Comparison of ENCODE assay signal across 28 cellular contexts in the genomic region with DNA sequence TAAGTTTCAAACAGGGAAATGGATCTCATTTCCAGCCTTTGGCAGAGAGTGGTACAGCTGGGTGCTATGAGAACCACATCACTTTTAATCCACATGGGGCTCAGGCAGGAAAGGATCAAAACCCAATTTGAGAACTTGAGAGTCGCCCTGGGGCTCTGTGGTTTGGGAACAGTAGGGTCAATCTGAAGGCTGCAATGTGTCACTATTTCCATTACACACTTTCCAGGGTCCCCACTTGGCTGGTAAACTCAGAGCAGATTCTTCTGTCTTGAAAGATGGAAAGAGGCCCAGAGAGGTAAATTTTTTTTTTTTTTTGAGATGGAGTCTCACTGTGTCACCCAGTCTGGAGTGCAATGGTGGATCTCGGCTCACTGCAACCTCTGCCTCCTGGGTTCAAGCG. TPM values are rescaled to one million over a fixed set of nuclear protein-coding genes. Genes with fewer than 3 reads are reported as not detected.
DNase-seq lines count a peak whose midpoint lies in the region; ATAC-seq and TF ChIP-seq lines count a peak whose summit lies in the region.
"Had no signal": no experiment of that assay in that cellular context is flagged by ENCODE, and none has a peak within 500 bp of the region (broad histone marks: within the 10 kb centered on the region; RNA-seq: fewer than 3 reads in every experiment).

No MANE protein-coding gene starts in this region.

- no peak overlapping the region for H2BK12ac ChIP-seq in H9 (ENCODE audit: insufficient read length, low read depth, low read length)

- H3K79me1 ChIP-seq in H9 (ENCODE audit: insufficient read depth, low read depth, low read length, poor library complexity, severe bottlenecking), result no peaks in the 10 kb centered on the region

- TF ChIP-seq CTCF in H9 (conservative IDR thresholded peaks at IDR 0.05) (no peak), glutamatergic neuron (IDR thresholded peaks at IDR 0.05; ENCODE audit: partially characterized antibody, unreplicated experiment) (no peak), Peyer's patch (IDR thresholded peaks at IDR 0.05) (no peak)

- H3K79me2 ChIP-seq in H9 (ENCODE audit: insufficient read depth, low read length), result no peaks in the 10 kb centered on the region

- H2AK5ac ChIP-seq in H9 (ENCODE audit: insufficient read length, low read length), result no peak overlapping the region

- H2BK20ac ChIP-seq in H9 (ENCODE audit: low read depth, low read length, poor library complexity, severe bottlenecking), result peak overlapping the region; percentile 78

- H3K4me2 ChIP-seq in H9 (ENCODE audit: insufficient read depth, insufficient read length, low read length), result no peak overlapping the region

- H3K36me3 ChIP-seq in Peyer's patch, result no peaks in the 10 kb centered on the region
- H3K36me3 ChIP-seq: esophagus squamous epithelium, SJSA1 had no signal

- H3K27ac Mint-ChIP-seq in activated T-cell treated with anti-CD3 and anti-CD28 coated beads, Interleukin-2, amount 50 U/mL, for 24 hours, result peak overlapping the region; percentile 14
- no peak overlapping the region for H3K27ac Mint-ChIP-seq in H9
- peak overlapping the region; percentile 69 for H3K27ac Mint-ChIP-seq in activated naive CD8-positive, alpha-beta T cell treated with anti-CD3 and anti-CD28 coated beads, Interleukin-2, amount 50 U/mL, for 24 hours
- H3K27ac Mint-ChIP-seq in stimulated activated effector memory CD8-positive, alpha-beta T cell treated with anti-CD3 and anti-CD28 coated beads, Interleukin-12 subunit alpha, Interleukin-12 subunit beta, amount 100 ng/mL, for 72 hours, result no peak overlapping the region
- no peak overlapping the region for H3K27ac Mint-ChIP-seq in glutamatergic neuron (ENCODE audit: unreplicated experiment)
- H3K27ac Mint-ChIP-seq: activated naive CD4-positive, alpha-beta T cell treated with anti-CD3 and anti-CD28 coated beads, Interleukin-2, amount 50 U/mL, for 24 hours; activated T-cell treated with anti-CD3 and anti-CD28 coated beads, Interleukin-2, amount 50 U/mL, for 72 hours; dendritic cell treated with granulocyte-macrophage colony-stimulating factor and Interleukin-4, amounts not matched to agents 40 ng/mL and 50 ng/mL, for 4 days had no signal

- H2BK120ac ChIP-seq in H9 (ENCODE audit: low read depth, low read length, poor library complexity, severe bottlenecking), result no peak overlapping the region

- no peak for DNase-seq in activated T-cell treated with anti-CD3 and anti-CD28 coated beads, Interleukin-2, amount 50 U/mL, for 24 hours
- no peak for DNase-seq in activated T-cell treated with anti-CD3 and anti-CD28 coated beads, Interleukin-2, amount 50 U/mL, for 4 hours
- DNase-seq in H9, result no peak
- peak; percentile 23 for DNase-seq in activated naive CD8-positive, alpha-beta T cell treated with anti-CD3 and anti-CD28 coated beads, Interleukin-2, amount 50 U/mL, for 24 hours
- no peak for DNase-seq in stimulated activated effector memory CD8-positive, alpha-beta T cell treated with anti-CD3 and anti-CD28 coated beads, Interleukin-12 subunit alpha, Interleukin-12 subunit beta, amount 100 ng/mL, for 72 hours (ENCODE audit: low spot score in 2 of 2)
- DNase-seq in glutamatergic neuron, result no peak
- DNase-seq in Peyer's patch, result no peak
- DNase-seq: activated T-cell treated with anti-CD3 and anti-CD28 coated beads, Interleukin-2, amount 50 U/mL, for 72 hours; C1 segment of cervical spinal cord; central memory CD4-positive, alpha-beta T cell; COR-L47; DMS79 treated with DMSO at 0.1 percent for 48 hours; esophagus squamous epithelium; HCEC 1CT; hippocampal formation; KG1; left colon; NCI-H1417 treated with DMSO at 0.1 percent for 48 hours; NCI-H2081; NCI-H2227 treated with DMSO at 0.1 percent for 48 hours; NCI-H69; occipital lobe; RPMI8226; trophoblast cell had no signal

- H4K8ac ChIP-seq in H9 (replicated peaks; ENCODE audit: insufficient read length, low read depth, low read length), result no peak overlapping the region

- no peak overlapping the region for H3K56ac ChIP-seq in H9 (ENCODE audit: insufficient read length, low read depth, low read length)

- H4K20me1 ChIP-seq in H9 (ENCODE audit: control insufficient read depth, insufficient read depth, insufficient read length), result no peaks in the 10 kb centered on the region

- H3T11ph ChIP-seq in H9 (ENCODE audit: low read length), result no peak overlapping the region

- H2AFZ ChIP-seq in H9 (ENCODE audit: low read length), result no peak overlapping the region

- no peaks in the 10 kb centered on the region for H3K23me2 ChIP-seq in H9 (ENCODE audit: insufficient read length, low read depth, low read length, poor library complexity, severe bottlenecking)

- no peak overlapping the region for H4K5ac ChIP-seq in H9 (ENCODE audit: insufficient read length, low read depth, low read length)

- no peak overlapping the region for H3K4me3 Mint-ChIP-seq in activated T-cell treated with anti-CD3 and anti-CD28 coated beads, Interleukin-2, amount 50 U/mL, for 24 hours
- H3K4me3 Mint-ChIP-seq in activated T-cell treated with anti-CD3 and anti-CD28 coated beads, Interleukin-2, amount 50 U/mL, for 4 hours, result no peak overlapping the region
- H3K4me3 Mint-ChIP-seq in H9 (no peak overlapping the region), glutamatergic neuron (ENCODE audit: unreplicated experiment) (no peak overlapping the region)
- H3K4me3 Mint-ChIP-seq in activated naive CD8-positive, alpha-beta T cell treated with anti-CD3 and anti-CD28 coated beads, Interleukin-2, amount 50 U/mL, for 24 hours, result peak overlapping the region; percentile 11
- no peak overlapping the region for H3K4me3 Mint-ChIP-seq in stimulated activated effector memory CD8-positive, alpha-beta T cell treated with anti-CD3 and anti-CD28 coated beads, Interleukin-12 subunit alpha, Interleukin-12 subunit beta, amount 100 ng/mL, for 72 hours
- H3K4me3 Mint-ChIP-seq: activated naive CD4-positive, alpha-beta T cell treated with anti-CD3 and anti-CD28 coated beads, Interleukin-2, amount 50 U/mL, for 24 hours; activated T-cell treated with anti-CD3 and anti-CD28 coated beads, Interleukin-2, amount 50 U/mL, for 72 hours; dendritic cell treated with granulocyte-macrophage colony-stimulating factor and Interleukin-4, amounts not matched to agents 40 ng/mL and 50 ng/mL, for 4 days had no signal

- H3K4ac ChIP-seq in H9 (ENCODE audit: low read depth, low read length), result no peak overlapping the region

- H3K27me3 ChIP-seq in H9 (ENCODE audit: insufficient read depth, low read length) (no peaks in the 10 kb centered on the region), Peyer's patch (no peaks in the 10 kb centered on the region)
- H3K27me3 ChIP-seq: SJSA1 had no signal

- H3K4me3 ChIP-seq in Peyer's patch, result no peak overlapping the region
- H3K4me3 ChIP-seq: esophagus squamous epithelium, SJSA1 had no signal

- H2BK5ac ChIP-seq in H9 (ENCODE audit: insufficient read length, low read length), result no peak overlapping the region

- TF ChIP-seq POLR2A in Peyer's patch (IDR thresholded peaks at IDR 0.05), result no peak

- no CpG with 5 or more reads among the region's 3 CpGs for WGBS in H9 (ENCODE audit: extremely low coverage, insufficient read length, low lambda C conversion rate)

- no peak overlapping the region for H3K27ac ChIP-seq in H9 (ENCODE audit: insufficient read length, low read depth, low read length)
- H3K27ac ChIP-seq in Peyer's patch, result no peak overlapping the region
- H3K27ac ChIP-seq: SJSA1 had no signal

- no peak overlapping the region for H3K18ac ChIP-seq in H9 (ENCODE audit: insufficient read length, low read depth, low read length)

- H2BK15ac ChIP-seq in H9 (ENCODE audit: low read depth, low read length), result no peak overlapping the region

- H3K9me3 ChIP-seq in H9 (ENCODE audit: control insufficient read depth, low read depth, low read length), result no peaks in the 10 kb centered on the region
- H3K9me3 ChIP-seq in Peyer's patch, result no peaks in the 10 kb centered on the region
- H3K9me3 ChIP-seq: esophagus squamous epithelium, SJSA1 had no signal

- no peak for ATAC-seq in activated T-cell treated with anti-CD3 and anti-CD28 coated beads, Interleukin-2, amount 50 U/mL, for 4 hours
- ATAC-seq in activated naive CD8-positive, alpha-beta T cell treated with anti-CD3 and anti-CD28 coated beads, Interleukin-2, amount 50 U/mL, for 24 hours, result peak; percentile 52
- ATAC-seq in stimulated activated effector memory CD8-positive, alpha-beta T cell treated with anti-CD3 and anti-CD28 coated beads, Interleukin-12 subunit alpha, Interleukin-12 subunit beta, amount 100 ng/mL, for 72 hours, result peak; percentile 24
- no peak for ATAC-seq in GM19452 (IDR thresholded peaks at IDR 0.05; ENCODE audit: unreplicated experiment)
- ATAC-seq: left colon had no signal

- no peaks in the 10 kb centered on the region for H3K27me3 Mint-ChIP-seq in activated T-cell treated with anti-CD3 and anti-CD28 coated beads, Interleukin-2, amount 50 U/mL, for 24 hours
- no peaks in the 10 kb centered on the region for H3K27me3 Mint-ChIP-seq in activated T-cell treated with anti-CD3 and anti-CD28 coated beads, Interleukin-2, amount 50 U/mL, for 4 hours (ENCODE audit: low read depth)
- H3K27me3 Mint-ChIP-seq in H9 (ENCODE audit: low read depth), result peaks cover 3% of the 10 kb centered on the region; the same call in 1 of the 2 replicates
- peaks cover 2% of the 10 kb centered on the region for H3K27me3 Mint-ChIP-seq in activated naive CD8-positive, alpha-beta T cell treated with anti-CD3 and anti-CD28 coated beads, Interleukin-2, amount 50 U/mL, for 24 hours
- no peaks in the 10 kb centered on the region for H3K27me3 Mint-ChIP-seq in glutamatergic neuron (ENCODE audit: unreplicated experiment)
- H3K27me3 Mint-ChIP-seq: activated naive CD4-positive, alpha-beta T cell treated with anti-CD3 and anti-CD28 coated beads, Interleukin-2, amount 50 U/mL, for 24 hours had no signal

- H4K91ac ChIP-seq in H9 (ENCODE audit: insufficient read length, low read depth, low read length), result no peak overlapping the region

- no peaks in the 10 kb centered on the region for H3K36me3 Mint-ChIP-seq in activated T-cell treated with anti-CD3 and anti-CD28 coated beads, Interleukin-2, amount 50 U/mL, for 24 hours (ENCODE audit: low read depth)
- no peaks in the 10 kb centered on the region for H3K36me3 Mint-ChIP-seq in activated T-cell treated with anti-CD3 and anti-CD28 coated beads, Interleukin-2, amount 50 U/mL, for 4 hours (ENCODE audit: insufficient read depth)
- H3K36me3 Mint-ChIP-seq in H9 (ENCODE audit: insufficient read depth in 1 of 3, low read depth in 3 of 3) (no peaks in the 10 kb centered on the region), glutamatergic neuron (ENCODE audit: unreplicated experiment) (no peaks in the 10 kb centered on the region)
- H3K36me3 Mint-ChIP-seq in activated naive CD8-positive, alpha-beta T cell treated with anti-CD3 and anti-CD28 coated beads, Interleukin-2, amount 50 U/mL, for 24 hours (ENCODE audit: low read depth), result no peaks in the 10 kb centered on the region
- H3K36me3 Mint-ChIP-seq in stimulated activated effector memory CD8-positive, alpha-beta T cell treated with anti-CD3 and anti-CD28 coated beads, Interleukin-12 subunit alpha, Interleukin-12 subunit beta, amount 100 ng/mL, for 72 hours, result no peaks in the 10 kb centered on the region
- H3K36me3 Mint-ChIP-seq: activated naive CD4-positive, alpha-beta T cell treated with anti-CD3 and anti-CD28 coated beads, Interleukin-2, amount 50 U/mL, for 24 hours had no signal

- no peak overlapping the region for H3K9ac ChIP-seq in H9 (ENCODE audit: extremely low read depth, insufficient read length, low read length)

- H3K23ac ChIP-seq in H9 (ENCODE audit: insufficient read length, low read depth, low read length), result no peak overlapping the region

- H3K9me3 Mint-ChIP-seq in activated T-cell treated with anti-CD3 and anti-CD28 coated beads, Interleukin-2, amount 50 U/mL, for 24 hours, result no peaks in the 10 kb centered on the region
- H3K9me3 Mint-ChIP-seq in activated T-cell treated with anti-CD3 and anti-CD28 coated beads, Interleukin-2, amount 50 U/mL, for 4 hours, result no peaks in the 10 kb centered on the region
- H3K9me3 Mint-ChIP-seq in H9 (no peaks in the 10 kb centered on the region), glutamatergic neuron (ENCODE audit: unreplicated experiment) (no peaks in the 10 kb centered on the region)
- H3K9me3 Mint-ChIP-seq in activated naive CD8-positive, alpha-beta T cell treated with anti-CD3 and anti-CD28 coated beads, Interleukin-2, amount 50 U/mL, for 24 hours, result no peaks in the 10 kb centered on the region
- no peaks in the 10 kb centered on the region for H3K9me3 Mint-ChIP-seq in stimulated activated effector memory CD8-positive, alpha-beta T cell treated with anti-CD3 and anti-CD28 coated beads, Interleukin-12 subunit alpha, Interleukin-12 subunit beta, amount 100 ng/mL, for 72 hours
- H3K9me3 Mint-ChIP-seq: activated naive CD4-positive, alpha-beta T cell treated with anti-CD3 and anti-CD28 coated beads, Interleukin-2, amount 50 U/mL, for 24 hours; activated T-cell treated with anti-CD3 and anti-CD28 coated beads, Interleukin-2, amount 50 U/mL, for 72 hours; dendritic cell treated with granulocyte-macrophage colony-stimulating factor and Interleukin-4, amounts not matched to agents 40 ng/mL and 50 ng/mL, for 4 days had no signal

- H3K4me1 ChIP-seq in H9 (ENCODE audit: insufficient read depth, low read length) (peaks cover 12% of the 10 kb centered on the region; the same call in 1 of the 2 replicates), Peyer's patch (no peaks in the 10 kb centered on the region)
- H3K4me1 ChIP-seq: esophagus squamous epithelium had no signal

- no peak overlapping the region for H3K14ac ChIP-seq in H9 (ENCODE audit: insufficient read depth, low read length)

- H3K4me1 Mint-ChIP-seq in activated T-cell treated with anti-CD3 and anti-CD28 coated beads, Interleukin-2, amount 50 U/mL, for 24 hours (ENCODE audit: low read depth), result peaks cover 6% of the 10 kb centered on the region
- H3K4me1 Mint-ChIP-seq in activated T-cell treated with anti-CD3 and anti-CD28 coated beads, Interleukin-2, amount 50 U/mL, for 4 hours (ENCODE audit: low read depth), result peaks cover 2% of the 10 kb centered on the region
- H3K4me1 Mint-ChIP-seq in H9 (peaks cover 18 to 25% of the 10 kb centered on the region in 2 experiments), glutamatergic neuron (ENCODE audit: low read depth, unreplicated experiment) (peaks cover 15% of the 10 kb centered on the region)
- peaks cover 14% of the 10 kb centered on the region for H3K4me1 Mint-ChIP-seq in activated naive CD8-positive, alpha-beta T cell treated with anti-CD3 and anti-CD28 coated beads, Interleukin-2, amount 50 U/mL, for 24 hours
- H3K4me1 Mint-ChIP-seq in stimulated activated effector memory CD8-positive, alpha-beta T cell treated with anti-CD3 and anti-CD28 coated beads, Interleukin-12 subunit alpha, Interleukin-12 subunit beta, amount 100 ng/mL, for 72 hours, result no peaks in the 10 kb centered on the region
- H3K4me1 Mint-ChIP-seq: activated naive CD4-positive, alpha-beta T cell treated with anti-CD3 and anti-CD28 coated beads, Interleukin-2, amount 50 U/mL, for 24 hours had no signal

RNA-seq across cellular contexts. Expression of gene HIGD1B, which starts 6.7 kb away (rescaled TPM):
- total RNA-seq in activated T-cell treated with anti-CD3 and anti-CD28 coated beads, Interleukin-2, amount 50 U/mL, for 4 hours, result not detected
- not detected in 2 replicates for total RNA-seq in H9 (2021)
- total RNA-seq in glutamatergic neuron (ENCODE audit: unreplicated experiment), result 1.1 TPM
- not detected for total RNA-seq in Peyer's patch
- total RNA-seq: activated T-cell treated with anti-CD3 and anti-CD28 coated beads, Interleukin-2, amount 50 U/mL, for 72 hours; SJSA1 had no signal

RNA-seq across cellular contexts. Expression of gene GJC1, which starts 10.8 kb away (rescaled TPM):
- 1 to 10 TPM; 3.0 to 4.6 (median 3.8) TPM for total RNA-seq in activated T-cell treated with anti-CD3 and anti-CD28 coated beads, Interleukin-2, amount 50 U/mL, for 4 hours
- 114 and 119 TPM in 2 replicates for total RNA-seq in H9 (2021)
- total RNA-seq in glutamatergic neuron (ENCODE audit: unreplicated experiment), result 60.9 TPM
- total RNA-seq in Peyer's patch, result 1 to 10 TPM; 1.4 to 7.4 (median 2.5) TPM

RNA-seq across cellular contexts. Expression of gene EFTUD2, which starts 58.3 kb away (rescaled TPM):
- 100 to 1,000 TPM; 257 to 303 (median 269) TPM for total RNA-seq in activated T-cell treated with anti-CD3 and anti-CD28 coated beads, Interleukin-2, amount 50 U/mL, for 4 hours
- total RNA-seq in H9 (2021), result 150 and 161 TPM in 2 replicates
- 102 TPM for total RNA-seq in glutamatergic neuron (ENCODE audit: unreplicated experiment)
- total RNA-seq in Peyer's patch, result 100 to 1,000 TPM in 1 of 4 donors, 10 to 100 TPM in 3; 43.3 to 176 (median 69.8) TPM

Comparison
In these comparisons a context has a peak if more than half of its experiments do, and no peak if none do; other contexts are left out.
1. H3K27ac Mint-ChIP-seq: peak in activated T-cell treated with anti-CD3 and anti-CD28 coated beads, Interleukin-2, amount 50 U/mL, for 24 hours (single experiment) and activated naive CD8-positive, alpha-beta T cell treated with anti-CD3 and anti-CD28 coated beads, Interleukin-2, amount 50 U/mL, for 24 hours (single experiment); none in H9 (0 of 3), stimulated activated effector memory CD8-positive, alpha-beta T cell treated with anti-CD3 and anti-CD28 coated beads, Interleukin-12 subunit alpha, Interleukin-12 subunit beta, amount 100 ng/mL, for 72 hours (single experiment) and glutamatergic neuron (single experiment).
2. ATAC-seq: peak in activated naive CD8-positive, alpha-beta T cell treated with anti-CD3 and anti-CD28 coated beads, Interleukin-2, amount 50 U/mL, for 24 hours (single experiment) and stimulated activated effector memory CD8-positive, alpha-beta T cell treated with anti-CD3 and anti-CD28 coated beads, Interleukin-12 subunit alpha, Interleukin-12 subunit beta, amount 100 ng/mL, for 72 hours (single experiment); none in activated T-cell treated with anti-CD3 and anti-CD28 coated beads, Interleukin-2, amount 50 U/mL, for 4 hours (0 of 2) and GM19452 (single experiment).